ENCODE assay signal across 2 cellular contexts in the genomic region with DNA sequence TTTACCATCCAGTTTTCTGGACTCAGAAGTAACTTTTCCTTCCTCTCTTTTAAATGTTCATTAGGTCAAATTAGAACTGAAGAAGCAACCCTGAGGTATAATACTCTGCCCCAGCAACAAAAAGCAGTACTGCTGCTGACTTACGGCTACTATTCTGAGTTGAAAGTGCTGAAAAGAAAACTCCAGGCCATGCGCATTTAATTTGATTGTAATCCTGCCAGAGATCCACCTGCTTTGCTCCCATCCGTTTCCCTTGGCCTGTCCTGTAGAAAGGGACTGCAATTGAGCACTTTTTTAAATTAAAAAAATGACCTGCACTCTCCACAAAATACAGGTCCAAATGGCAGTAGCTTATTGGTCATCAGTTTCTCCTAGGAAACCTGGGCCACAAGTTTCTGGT.
TF ChIP-seq lines count a peak whose summit lies in the region.

No MANE protein-coding gene starts in this region.

TF ChIP-seq in SK-N-SH, 30 proteins besides CTCF, POLR2A, EP300 and RAD21 (continues in another document):
- TF ChIP-seq, protein P1, sequence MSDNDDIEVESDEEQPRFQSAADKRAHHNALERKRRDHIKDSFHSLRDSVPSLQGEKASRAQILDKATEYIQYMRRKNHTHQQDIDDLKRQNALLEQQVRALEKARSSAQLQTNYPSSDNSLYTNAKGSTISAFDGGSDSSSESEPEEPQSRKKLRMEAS (IDR thresholded peaks at IDR 0.05; ENCODE audit: low read depth): no peak
- TF ChIP-seq CHD2 (IDR thresholded peaks at IDR 0.05; ENCODE audit: low read length, partially characterized antibody) (peak; percentile 58), GABPA (IDR thresholded peaks at IDR 0.05; ENCODE audit: low read depth) (no peak), RFX5 (IDR thresholded peaks at IDR 0.05; ENCODE audit: low read length) (peak; percentile 57; the same call in 1 of the 2 replicates), JUND (IDR thresholded peaks at IDR 0.05) (no peak), SMC3 (IDR thresholded peaks at IDR 0.05; ENCODE audit: low read depth, low read length) (no peak), FOXM1 (IDR thresholded peaks at IDR 0.05; ENCODE audit: low read depth) (no peak), MXI1 (IDR thresholded peaks at IDR 0.05; ENCODE audit: low read depth, low read length) (peak; percentile 86), NFIC (IDR thresholded peaks at IDR 0.05; ENCODE audit: borderline replicate concordance) (no peak), POLR2AphosphoS5 (IDR thresholded peaks at IDR 0.05; ENCODE audit: low read depth, low read length) (no peak), FOXJ3 (CRISPR knock-in tag; IDR thresholded peaks at IDR 0.05) (no peak), TAF1 (IDR thresholded peaks at IDR 0.05; ENCODE audit: borderline replicate concordance, low read depth, low read length) (no peak), TCF12 (IDR thresholded peaks at IDR 0.05) (no peak), RCOR1 (IDR thresholded peaks at IDR 0.05; ENCODE audit: low read length) (peak; percentile 88), FOSL2 (IDR thresholded peaks at IDR 0.05; ENCODE audit: borderline replicate concordance, low read depth) (no peak), MEF2A (IDR thresholded peaks at IDR 0.05; ENCODE audit: borderline replicate concordance, low read depth) (no peak), NRF1 (IDR thresholded peaks at IDR 0.05; ENCODE audit: low read depth, low read length) (no peak), TEAD4 (IDR thresholded peaks at IDR 0.05; ENCODE audit: borderline replicate concordance, insufficient read depth) (no peak), SIN3A (IDR thresholded peaks at IDR 0.05; ENCODE audit: borderline replicate concordance, low read depth, low read length) (no peak), ELF1 (IDR thresholded peaks at IDR 0.05) (no peak), YY1 (IDR thresholded peaks at IDR 0.05; ENCODE audit: low read depth) (no peak)
- TF ChIP-seq, protein P2, sequence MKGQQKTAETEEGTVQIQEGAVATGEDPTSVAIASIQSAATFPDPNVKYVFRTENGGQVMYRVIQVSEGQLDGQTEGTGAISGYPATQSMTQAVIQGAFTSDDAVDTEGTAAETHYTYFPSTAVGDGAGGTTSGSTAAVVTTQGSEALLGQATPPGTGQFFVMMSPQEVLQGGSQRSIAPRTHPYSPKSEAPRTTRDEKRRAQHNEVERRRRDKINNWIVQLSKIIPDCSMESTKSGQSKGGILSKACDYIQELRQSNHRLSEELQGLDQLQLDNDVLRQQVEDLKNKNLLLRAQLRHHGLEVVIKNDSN (IDR thresholded peaks at IDR 0.05; ENCODE audit: borderline replicate concordance, low read depth): no peak
- TF ChIP-seq, protein P3, sequence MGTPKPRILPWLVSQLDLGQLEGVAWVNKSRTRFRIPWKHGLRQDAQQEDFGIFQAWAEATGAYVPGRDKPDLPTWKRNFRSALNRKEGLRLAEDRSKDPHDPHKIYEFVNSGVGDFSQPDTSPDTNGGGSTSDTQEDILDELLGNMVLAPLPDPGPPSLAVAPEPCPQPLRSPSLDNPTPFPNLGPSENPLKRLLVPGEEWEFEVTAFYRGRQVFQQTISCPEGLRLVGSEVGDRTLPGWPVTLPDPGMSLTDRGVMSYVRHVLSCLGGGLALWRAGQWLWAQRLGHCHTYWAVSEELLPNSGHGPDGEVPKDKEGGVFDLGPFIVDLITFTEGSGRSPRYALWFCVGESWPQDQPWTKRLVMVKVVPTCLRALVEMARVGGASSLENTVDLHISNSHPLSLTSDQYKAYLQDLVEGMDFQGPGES (IDR thresholded peaks at IDR 0.05; ENCODE audit: low read depth, low read length): no peak
- TF ChIP-seq, protein P4, sequence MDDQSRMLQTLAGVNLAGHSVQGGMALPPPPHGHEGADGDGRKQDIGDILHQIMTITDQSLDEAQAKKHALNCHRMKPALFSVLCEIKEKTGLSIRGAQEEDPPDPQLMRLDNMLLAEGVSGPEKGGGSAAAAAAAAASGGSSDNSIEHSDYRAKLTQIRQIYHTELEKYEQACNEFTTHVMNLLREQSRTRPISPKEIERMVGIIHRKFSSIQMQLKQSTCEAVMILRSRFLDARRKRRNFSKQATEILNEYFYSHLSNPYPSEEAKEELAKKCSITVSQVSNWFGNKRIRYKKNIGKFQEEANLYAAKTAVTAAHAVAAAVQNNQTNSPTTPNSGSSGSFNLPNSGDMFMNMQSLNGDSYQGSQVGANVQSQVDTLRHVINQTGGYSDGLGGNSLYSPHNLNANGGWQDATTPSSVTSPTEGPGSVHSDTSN (IDR thresholded peaks at IDR 0.05): no peak
- TF ChIP-seq, protein P5, sequence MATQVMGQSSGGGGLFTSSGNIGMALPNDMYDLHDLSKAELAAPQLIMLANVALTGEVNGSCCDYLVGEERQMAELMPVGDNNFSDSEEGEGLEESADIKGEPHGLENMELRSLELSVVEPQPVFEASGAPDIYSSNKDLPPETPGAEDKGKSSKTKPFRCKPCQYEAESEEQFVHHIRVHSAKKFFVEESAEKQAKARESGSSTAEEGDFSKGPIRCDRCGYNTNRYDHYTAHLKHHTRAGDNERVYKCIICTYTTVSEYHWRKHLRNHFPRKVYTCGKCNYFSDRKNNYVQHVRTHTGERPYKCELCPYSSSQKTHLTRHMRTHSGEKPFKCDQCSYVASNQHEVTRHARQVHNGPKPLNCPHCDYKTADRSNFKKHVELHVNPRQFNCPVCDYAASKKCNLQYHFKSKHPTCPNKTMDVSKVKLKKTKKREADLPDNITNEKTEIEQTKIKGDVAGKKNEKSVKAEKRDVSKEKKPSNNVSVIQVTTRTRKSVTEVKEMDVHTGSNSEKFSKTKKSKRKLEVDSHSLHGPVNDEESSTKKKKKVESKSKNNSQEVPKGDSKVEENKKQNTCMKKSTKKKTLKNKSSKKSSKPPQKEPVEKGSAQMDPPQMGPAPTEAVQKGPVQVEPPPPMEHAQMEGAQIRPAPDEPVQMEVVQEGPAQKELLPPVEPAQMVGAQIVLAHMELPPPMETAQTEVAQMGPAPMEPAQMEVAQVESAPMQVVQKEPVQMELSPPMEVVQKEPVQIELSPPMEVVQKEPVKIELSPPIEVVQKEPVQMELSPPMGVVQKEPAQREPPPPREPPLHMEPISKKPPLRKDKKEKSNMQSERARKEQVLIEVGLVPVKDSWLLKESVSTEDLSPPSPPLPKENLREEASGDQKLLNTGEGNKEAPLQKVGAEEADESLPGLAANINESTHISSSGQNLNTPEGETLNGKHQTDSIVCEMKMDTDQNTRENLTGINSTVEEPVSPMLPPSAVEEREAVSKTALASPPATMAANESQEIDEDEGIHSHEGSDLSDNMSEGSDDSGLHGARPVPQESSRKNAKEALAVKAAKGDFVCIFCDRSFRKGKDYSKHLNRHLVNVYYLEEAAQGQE (IDR thresholded peaks at IDR 0.05; ENCODE audit: low read depth, low read length): no peak
- TF ChIP-seq, protein P6, sequence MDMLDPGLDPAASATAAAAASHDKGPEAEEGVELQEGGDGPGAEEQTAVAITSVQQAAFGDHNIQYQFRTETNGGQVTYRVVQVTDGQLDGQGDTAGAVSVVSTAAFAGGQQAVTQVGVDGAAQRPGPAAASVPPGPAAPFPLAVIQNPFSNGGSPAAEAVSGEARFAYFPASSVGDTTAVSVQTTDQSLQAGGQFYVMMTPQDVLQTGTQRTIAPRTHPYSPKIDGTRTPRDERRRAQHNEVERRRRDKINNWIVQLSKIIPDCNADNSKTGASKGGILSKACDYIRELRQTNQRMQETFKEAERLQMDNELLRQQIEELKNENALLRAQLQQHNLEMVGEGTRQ (IDR thresholded peaks at IDR 0.05; ENCODE audit: borderline replicate concordance, low read depth, low read length): no peak

TF ChIP-seq in H1, 55 proteins besides CTCF, POLR2A, EP300 and RAD21:
- TF ChIP-seq POU5F1 (IDR thresholded peaks at IDR 0.05; ENCODE audit: low read depth, low read length): peak; percentile 28; the same call in 1 of the 2 replicates
- TF ChIP-seq SUZ12 (IDR thresholded peaks at IDR 0.05; ENCODE audit: low read length): no peak
TF ChIP-seq in H1: peak in this region for 1.
